20 cellular contexts compared by ENCODE assay signal in the genomic region with DNA sequence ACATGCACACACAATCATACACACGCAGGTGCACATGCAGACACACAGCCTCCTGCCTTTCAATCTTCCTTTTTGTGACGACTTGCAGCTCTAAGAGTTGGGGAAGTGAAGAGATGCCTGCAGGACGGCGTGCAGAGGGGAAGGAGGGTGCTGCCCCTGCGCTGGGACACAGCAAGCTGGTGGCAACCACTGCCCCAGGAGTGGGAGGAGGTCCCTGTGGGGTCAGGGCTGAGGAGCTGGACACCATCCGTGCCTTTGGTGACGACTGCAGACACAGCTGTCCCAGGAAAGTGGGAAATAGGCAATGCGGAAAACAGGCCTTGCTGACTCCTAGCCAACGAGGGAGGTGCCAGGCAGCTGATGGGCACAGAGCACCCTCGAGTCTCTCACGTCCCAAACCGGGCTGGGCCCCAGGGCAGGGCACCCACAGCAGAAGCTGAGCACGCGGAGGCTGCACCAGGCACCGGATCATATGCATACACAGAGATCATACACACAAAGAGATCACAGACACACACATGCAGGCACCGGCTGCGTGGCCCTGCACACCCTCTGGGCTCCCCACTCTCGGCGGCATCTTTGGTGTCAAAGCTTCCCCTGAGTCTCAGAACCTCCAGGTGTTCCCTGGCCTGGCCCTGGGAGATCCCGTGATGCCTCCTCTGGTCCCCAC.
"Had no signal": no experiment of that assay in that cellular context is flagged by ENCODE, and none has a peak within 500 bp of the region (broad histone marks: within the 10 kb centered on the region; RNA-seq: fewer than 3 reads in every experiment).

No MANE protein-coding gene starts in this region.

- DNase-seq: activated B cell treated with CpG ODN at 0.5 μM for 24 hours; activated CD4-positive, alpha-beta T cell treated with anti-CD3 and anti-CD28 coated beads for 36 hours; activated CD4-positive, alpha-beta T cell treated with anti-CD3 and anti-CD28 coated beads, Interleukin-2, amount 50 U/mL, for 4 hours; activated gamma-delta T cell; activated naive CD4-positive, alpha-beta T cell treated with anti-CD3 and anti-CD28 coated beads, Interleukin-2, amount 50 U/mL, for 16 hours; activated T-cell treated with anti-CD3 and anti-CD28 coated beads, Interleukin-2, amount 50 U/mL, for 72 hours; caudate nucleus; esophagus squamous epithelium; gastrocnemius medialis; stimulated activated CD4-positive, alpha-beta T cell treated with anti-CD3 and anti-CD28 coated beads, Interleukin-4, amount 100 ng/mL, for 24 hours; stimulated activated naive CD4-positive, alpha-beta T cell treated with Interleukin-2 at 50 U/mL for 16 hours; T-helper 1 cell had no signal

- H3K9me3 ChIP-seq: esophagus squamous epithelium, gastrocnemius medialis, prostate gland, thoracic aorta had no signal

- H3K4me1 Mint-ChIP-seq: activated B cell treated with CpG ODN at 0.5 μM for 24 hours; naive thymus-derived CD4-positive, alpha-beta T cell had no signal

- H3K27ac ChIP-seq: dorsolateral prefrontal cortex, esophagus squamous epithelium, gastrocnemius medialis, neural progenitor cell, prostate gland, thoracic aorta had no signal

- H3K4me2 ChIP-seq: neural progenitor cell had no signal

- H3K4me1 ChIP-seq: gastrocnemius medialis, prostate gland had no signal

- H3K36me3 ChIP-seq: esophagus squamous epithelium, gastrocnemius medialis, neural progenitor cell, prostate gland, thoracic aorta had no signal

- H3K27me3 Mint-ChIP-seq: activated B cell treated with CpG ODN at 0.5 μM for 24 hours; brain; naive thymus-derived CD4-positive, alpha-beta T cell; type B pancreatic cell had no signal

- H3K4me3 Mint-ChIP-seq: activated B cell treated with CpG ODN at 0.5 μM for 24 hours; activated CD4-positive, alpha-beta T cell treated with anti-CD3 and anti-CD28 coated beads for 36 hours; activated T-cell treated with anti-CD3 and anti-CD28 coated beads, Interleukin-2, amount 50 U/mL, for 72 hours; brain; naive thymus-derived CD4-positive, alpha-beta T cell; neural progenitor cell; type B pancreatic cell had no signal

- H3K4me3 ChIP-seq: dorsolateral prefrontal cortex, esophagus squamous epithelium, gastrocnemius medialis, lung, neural progenitor cell, prostate gland, thoracic aorta had no signal

- H2AFZ ChIP-seq: neural progenitor cell had no signal

- H3K9me3 Mint-ChIP-seq: activated B cell treated with CpG ODN at 0.5 μM for 24 hours; activated T-cell treated with anti-CD3 and anti-CD28 coated beads, Interleukin-2, amount 50 U/mL, for 72 hours; brain; naive thymus-derived CD4-positive, alpha-beta T cell; neural progenitor cell; type B pancreatic cell had no signal

- H3K36me3 Mint-ChIP-seq: brain; naive thymus-derived CD4-positive, alpha-beta T cell; neural progenitor cell; type B pancreatic cell had no signal

- H3K27ac Mint-ChIP-seq: activated B cell treated with CpG ODN at 0.5 μM for 24 hours; activated CD4-positive, alpha-beta T cell treated with anti-CD3 and anti-CD28 coated beads for 36 hours; activated T-cell treated with anti-CD3 and anti-CD28 coated beads, Interleukin-2, amount 50 U/mL, for 72 hours; brain; naive thymus-derived CD4-positive, alpha-beta T cell; neural progenitor cell; type B pancreatic cell had no signal

- H3K27me3 ChIP-seq: neural progenitor cell had no signal

- H3K9ac ChIP-seq: neural progenitor cell had no signal
